In the genomic region with DNA sequence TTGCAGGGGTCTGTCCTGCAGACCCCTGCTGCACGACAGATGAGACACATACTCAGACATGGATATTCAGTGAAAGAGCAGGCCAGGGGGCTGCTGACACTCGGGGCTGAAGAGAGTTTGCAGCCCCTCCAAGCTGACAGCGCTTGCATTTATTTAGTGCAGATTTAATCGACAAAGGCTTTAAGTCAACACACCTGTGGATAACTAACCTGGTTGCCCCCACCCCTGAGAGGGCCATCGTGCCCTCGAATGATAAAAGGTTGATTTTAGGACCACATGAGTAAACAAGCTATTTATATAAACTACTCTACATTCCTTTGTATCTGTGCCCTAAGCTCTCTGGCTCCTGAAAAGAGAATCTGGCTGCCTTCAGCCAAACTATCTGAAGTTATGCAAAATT, we compare ENCODE assay signal across 29 cellular contexts.
"Had no signal": no experiment of that assay in that cellular context is flagged by ENCODE, and none has a peak within 500 bp of the region (broad histone marks: within the 10 kb centered on the region; RNA-seq: fewer than 3 reads in every experiment).

No MANE protein-coding gene starts in this region.

- H3K4me3 ChIP-seq: body of pancreas, colonic mucosa had no signal

- H3K9me3 ChIP-seq: body of pancreas, colonic mucosa had no signal

- H3K4me1 Mint-ChIP-seq: activated CD4-positive, alpha-beta memory T cell treated with anti-CD3 and anti-CD28 coated beads, Interleukin-2, amount 10 ng/mL, durations not matched to agents 7 days and 5 days; activated CD4-positive, alpha-beta T cell treated with anti-CD3 and anti-CD28 coated beads, Interleukin-2, amount 10 ng/mL, durations not matched to agents 7 days and 5 days; activated naive CD4-positive, alpha-beta T cell treated with anti-CD3 and anti-CD28 coated beads, Interleukin-2, amount 10 ng/mL, durations not matched to agents 7 days and 5 days; T-helper 17 cell had no signal

- FAIRE-seq: frontal cortex had no signal

- H3K9me3 Mint-ChIP-seq: activated CD4-positive, alpha-beta memory T cell treated with anti-CD3 and anti-CD28 coated beads, Interleukin-2, amount 10 ng/mL, durations not matched to agents 7 days and 5 days; activated CD4-positive, alpha-beta T cell treated with anti-CD3 and anti-CD28 coated beads, Interleukin-2, amount 10 ng/mL, durations not matched to agents 7 days and 5 days; activated naive CD4-positive, alpha-beta T cell treated with anti-CD3 and anti-CD28 coated beads, Interleukin-2, amount 10 ng/mL, durations not matched to agents 7 days and 5 days; activated naive CD4-positive, alpha-beta T cell treated with anti-CD3 and anti-CD28 coated beads, Interleukin-2, amount 50 U/mL, for 72 hours; activated naive CD8-positive, alpha-beta T cell treated with anti-CD3 and anti-CD28 coated beads, Interleukin-2, amount 10 ng/mL, durations not matched to agents 7 days and 5 days; activated T-cell treated with anti-CD3 and anti-CD28 coated beads, Interleukin-2, amount 50 U/mL, for 24 hours; activated T-cell treated with anti-CD3 and anti-CD28 coated beads, Interleukin-2, amount 50 U/mL, for 72 hours; T-helper 2 cell treated with Interferon-gamma antibody and Interleukin-4, amounts not matched to agents 5 μg/mL and 100 μg/mL, for 36 hours had no signal

- H3K27me3 Mint-ChIP-seq: activated CD4-positive, alpha-beta memory T cell treated with anti-CD3 and anti-CD28 coated beads, Interleukin-2, amount 10 ng/mL, durations not matched to agents 7 days and 5 days; activated naive CD4-positive, alpha-beta T cell treated with anti-CD3 and anti-CD28 coated beads, Interleukin-2, amount 10 ng/mL, durations not matched to agents 7 days and 5 days; activated naive CD8-positive, alpha-beta T cell treated with anti-CD3 and anti-CD28 coated beads, Interleukin-2, amount 10 ng/mL, durations not matched to agents 7 days and 5 days; activated T-cell treated with anti-CD3 and anti-CD28 coated beads, Interleukin-2, amount 50 U/mL, for 24 hours; T-helper 17 cell had no signal

- H3K4me3 Mint-ChIP-seq: activated CD4-positive, alpha-beta memory T cell treated with anti-CD3 and anti-CD28 coated beads, Interleukin-2, amount 10 ng/mL, durations not matched to agents 7 days and 5 days; activated CD4-positive, alpha-beta T cell treated with anti-CD3 and anti-CD28 coated beads, Interleukin-2, amount 10 ng/mL, durations not matched to agents 7 days and 5 days; activated naive CD4-positive, alpha-beta T cell treated with anti-CD3 and anti-CD28 coated beads, Interleukin-2, amount 10 ng/mL, durations not matched to agents 7 days and 5 days; activated naive CD8-positive, alpha-beta T cell treated with anti-CD3 and anti-CD28 coated beads, Interleukin-2, amount 10 ng/mL, durations not matched to agents 7 days and 5 days; activated T-cell treated with anti-CD3 and anti-CD28 coated beads, Interleukin-2, amount 50 U/mL, for 24 hours; activated T-cell treated with anti-CD3 and anti-CD28 coated beads, Interleukin-2, amount 50 U/mL, for 72 hours; T-helper 17 cell; T-helper 2 cell treated with Interferon-gamma antibody and Interleukin-4, amounts not matched to agents 5 μg/mL and 100 μg/mL, for 36 hours had no signal

- H3K36me3 Mint-ChIP-seq: activated naive CD4-positive, alpha-beta T cell treated with anti-CD3 and anti-CD28 coated beads, Interleukin-2, amount 10 ng/mL, durations not matched to agents 7 days and 5 days; activated naive CD4-positive, alpha-beta T cell treated with anti-CD3 and anti-CD28 coated beads, Interleukin-2, amount 50 U/mL, for 72 hours; activated naive CD8-positive, alpha-beta T cell treated with anti-CD3 and anti-CD28 coated beads, Interleukin-2, amount 10 ng/mL, durations not matched to agents 7 days and 5 days had no signal

- DNase-seq: activated CD4-positive, alpha-beta memory T cell treated with anti-CD3 and anti-CD28 coated beads, Interleukin-2, amount 10 ng/mL, durations not matched to agents 7 days and 5 days; activated CD4-positive, alpha-beta T cell treated with anti-CD3 and anti-CD28 coated beads for 1 hour; activated CD4-positive, alpha-beta T cell treated with anti-CD3 and anti-CD28 coated beads for 4 hours; activated CD4-positive, alpha-beta T cell treated with anti-CD3 and anti-CD28 coated beads, Interleukin-2, amount 10 ng/mL, durations not matched to agents 7 days and 5 days; activated CD4-positive, alpha-beta T cell treated with anti-CD3 and anti-CD28 coated beads, Interleukin-2, amount 50 U/mL, for 4 hours; activated CD8-positive, alpha-beta memory T cell treated with anti-CD3 and anti-CD28 coated beads, Interleukin-2, amount 50 U/mL, for 48 hours; activated gamma-delta T cell; activated naive CD4-positive, alpha-beta T cell; activated naive CD4-positive, alpha-beta T cell treated with anti-CD3 and anti-CD28 coated beads, Interleukin-2, amount 10 ng/mL, durations not matched to agents 7 days and 5 days; activated naive CD8-positive, alpha-beta T cell treated with anti-CD3 and anti-CD28 coated beads, Interleukin-2, amount 10 ng/mL, durations not matched to agents 7 days and 5 days; activated T-cell treated with anti-CD3 and anti-CD28 coated beads for 4 hours; activated T-cell treated with anti-CD3 and anti-CD28 coated beads, Interleukin-2, amount 50 U/mL, for 24 hours; activated T-cell treated with anti-CD3 and anti-CD28 coated beads, Interleukin-2, amount 50 U/mL, for 72 hours; amniotic stem cell; aorta; body of pancreas; caudate nucleus; cerebellar nuclear complex; colonic mucosa; effector CD8-positive, alpha-beta T cell; foreskin fibroblast; head of caudate nucleus; T-helper 1 cell; T-helper 17 cell; T1000 had no signal

- H3K36me3 ChIP-seq: colonic mucosa had no signal

- H3K27ac ChIP-seq: body of pancreas, colonic mucosa had no signal

- H3K27me3 ChIP-seq: body of pancreas, colonic mucosa had no signal

- ATAC-seq: activated naive CD4-positive, alpha-beta T cell treated with anti-CD3 and anti-CD28 coated beads, Interleukin-2, amount 50 U/mL, for 72 hours; activated T-cell treated with anti-CD3 and anti-CD28 coated beads, Interleukin-2, amount 50 U/mL, for 72 hours; body of pancreas; esophagus mucosa; T-helper 17 cell had no signal

- H3K4me1 ChIP-seq: body of pancreas, colonic mucosa had no signal

- H3K27ac Mint-ChIP-seq: activated CD4-positive, alpha-beta memory T cell treated with anti-CD3 and anti-CD28 coated beads, Interleukin-2, amount 10 ng/mL, durations not matched to agents 7 days and 5 days; activated CD4-positive, alpha-beta T cell treated with anti-CD3 and anti-CD28 coated beads, Interleukin-2, amount 10 ng/mL, durations not matched to agents 7 days and 5 days; activated naive CD4-positive, alpha-beta T cell treated with anti-CD3 and anti-CD28 coated beads, Interleukin-2, amount 10 ng/mL, durations not matched to agents 7 days and 5 days; activated naive CD4-positive, alpha-beta T cell treated with anti-CD3 and anti-CD28 coated beads, Interleukin-2, amount 50 U/mL, for 72 hours; activated naive CD8-positive, alpha-beta T cell treated with anti-CD3 and anti-CD28 coated beads, Interleukin-2, amount 10 ng/mL, durations not matched to agents 7 days and 5 days; activated T-cell treated with anti-CD3 and anti-CD28 coated beads, Interleukin-2, amount 50 U/mL, for 24 hours; activated T-cell treated with anti-CD3 and anti-CD28 coated beads, Interleukin-2, amount 50 U/mL, for 72 hours; T-helper 17 cell; T-helper 2 cell treated with Interferon-gamma antibody and Interleukin-4, amounts not matched to agents 5 μg/mL and 100 μg/mL, for 36 hours had no signal
